24 cellular contexts compared by ENCODE assay signal in the genomic region with DNA sequence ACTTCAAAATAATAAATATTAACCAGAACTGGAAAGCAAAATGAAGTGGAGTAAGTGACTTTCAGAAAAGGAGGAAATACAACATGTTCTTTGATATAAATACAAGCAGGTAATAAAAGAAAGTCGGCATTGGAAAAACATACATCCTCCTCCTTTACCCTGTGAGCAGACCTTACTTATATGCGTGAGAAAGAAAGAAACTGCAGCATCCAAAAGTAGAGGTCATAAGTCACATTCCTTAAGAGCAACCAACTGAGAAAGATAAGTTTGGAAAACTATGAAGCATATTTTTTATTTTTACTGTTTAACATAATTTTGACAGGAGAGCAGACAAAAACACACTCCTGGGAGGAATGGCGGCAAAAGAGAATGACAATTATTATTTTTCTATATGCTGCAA.
A peak's percentile ranks its signal among the peaks of the same experiment; 100 is the strongest.
DNase-seq lines count a peak whose midpoint lies in the region; ATAC-seq and TF ChIP-seq lines count a peak whose summit lies in the region.
"Had no signal": no experiment of that assay in that cellular context is flagged by ENCODE, and none has a peak within 500 bp of the region (broad histone marks: within the 10 kb centered on the region; RNA-seq: fewer than 3 reads in every experiment).

No MANE protein-coding gene starts in this region.

- no peaks in the 10 kb centered on the region for H3K27me3 Mint-ChIP-seq in activated naive CD4-positive, alpha-beta T cell treated with anti-CD3 and anti-CD28 coated beads for 36 hours (ENCODE audit: low read depth)
- H3K27me3 Mint-ChIP-seq: activated T-cell treated with anti-CD3 and anti-CD28 coated beads, Interleukin-2, amount 50 U/mL, for 24 hours had no signal

- no peak for TF ChIP-seq CTCF in fibroblast of pulmonary artery (IDR thresholded peaks at IDR 0.05; ENCODE audit: low read length, missing control alignments)
- no peak for TF ChIP-seq CTCF in neutrophil (IDR thresholded peaks at IDR 0.05)

- DNase-seq in EL (peak; percentile 4), SK-N-MC (ENCODE audit: low read depth, low spot score) (no peak), fibroblast of pulmonary artery (ENCODE audit: low read depth) (peak; percentile 28), GF-D8 (lab: John Stamatoyannopoulos, UW) (no peak), DMS79 (lab: John Stamatoyannopoulos, UW) (no peak)
- no peak for DNase-seq in activated naive CD4-positive, alpha-beta T cell treated with anti-CD3 and anti-CD28 coated beads for 36 hours
- DNase-seq: activated naive CD4-positive, alpha-beta T cell treated with anti-CD3 and anti-CD28 coated beads, Interleukin-2, amount 50 U/mL, for 16 hours; activated T-cell treated with anti-CD3 and anti-CD28 coated beads, Interleukin-2, amount 50 U/mL, for 24 hours; aorta; CD8-positive, alpha-beta T cell; foreskin fibroblast; H9; NCI-H1092 treated with DMSO at 0.1 percent for 48 hours; NCI-H2081; NCI-H446 treated with DMSO at 0.1 percent for 48 hours; posterior cingulate gyrus; stimulated activated CD4-positive, alpha-beta T cell treated with anti-CD3 and anti-CD28 coated beads, Interleukin-1b, Interleukin-23, amount 100 ng/mL, for 48 hours; stimulated activated naive CD4-positive, alpha-beta T cell; T-helper 9 cell had no signal

- H3K9me3 Mint-ChIP-seq in activated naive CD4-positive, alpha-beta T cell treated with anti-CD3 and anti-CD28 coated beads for 36 hours: peaks cover 3% of the 10 kb centered on the region
- H3K9me3 Mint-ChIP-seq: CD8-positive, alpha-beta T cell; H9; nephron had no signal

- H3K27ac Mint-ChIP-seq in activated naive CD4-positive, alpha-beta T cell treated with anti-CD3 and anti-CD28 coated beads for 36 hours: no peak overlapping the region
- H3K27ac Mint-ChIP-seq: CD8-positive, alpha-beta T cell; H9 had no signal

- intact Hi-C loops in activated naive CD4-positive, alpha-beta T cell treated with anti-CD3 and anti-CD28 coated beads for 36 hours (cut with micrococcal nuclease): no loop called here

- no peak for ATAC-seq in HG02885 (IDR thresholded peaks at IDR 0.05; ENCODE audit: poor library complexity, unreplicated experiment)

- no peak overlapping the region for H3K4me3 Mint-ChIP-seq in activated naive CD4-positive, alpha-beta T cell treated with anti-CD3 and anti-CD28 coated beads for 36 hours
- H3K4me3 Mint-ChIP-seq: H9, nephron had no signal

- no peaks in the 10 kb centered on the region for H3K36me3 Mint-ChIP-seq in activated naive CD4-positive, alpha-beta T cell treated with anti-CD3 and anti-CD28 coated beads for 36 hours (ENCODE audit: low read depth)
- H3K36me3 Mint-ChIP-seq: CD8-positive, alpha-beta T cell had no signal

- H3K36me3 ChIP-seq in SK-N-MC (ENCODE audit: insufficient read depth, low read length) (no peaks in the 10 kb centered on the region), neutrophil (no peaks in the 10 kb centered on the region)
- H3K36me3 ChIP-seq: thoracic aorta had no signal

- H3K4me3 ChIP-seq in SK-N-MC (no peak overlapping the region), fibroblast of pulmonary artery (replicated peaks; ENCODE audit: low read depth, low read length) (no peak overlapping the region), neutrophil (ENCODE audit: low read depth in 1 of 2, low read length in 1 of 2) (peak overlapping the region; percentile 39 to 52)
- H3K4me3 ChIP-seq: thoracic aorta had no signal

- H3K9ac ChIP-seq in SK-N-MC (ENCODE audit: insufficient read length): no peak overlapping the region
- H3K9ac ChIP-seq: KMS-11 had no signal

- H3K9me3 ChIP-seq in SK-N-MC (ENCODE audit: low read depth, low read length) (peaks cover 6% of the 10 kb centered on the region; the same call in 1 of the 2 replicates), neutrophil (no peaks in the 10 kb centered on the region)
- H3K9me3 ChIP-seq: thoracic aorta had no signal

- peaks cover 66 to 69% of the 10 kb centered on the region in 2 experiments for H3K4me1 ChIP-seq in neutrophil (ENCODE audit: control insufficient read depth in 1 of 2, insufficient read depth in 1 of 2, low read depth in 1 of 2, low read length in 1 of 2)

- CTCF ChIA-PET in activated naive CD4-positive, alpha-beta T cell treated with anti-CD3 and anti-CD28 coated beads for 36 hours (lab: Charles Lee): no interaction called here

- H3K27ac ChIP-seq in SK-N-MC (peak overlapping the region; percentile 83; the same call in 1 of the 2 replicates), neutrophil (peak overlapping the region; percentile 90)
- H3K27ac ChIP-seq: KMS-11, thoracic aorta had no signal

- H3K27me3 ChIP-seq in neutrophil: no peaks in the 10 kb centered on the region

- peaks cover 32% of the 10 kb centered on the region for H3K4me1 Mint-ChIP-seq in activated naive CD4-positive, alpha-beta T cell treated with anti-CD3 and anti-CD28 coated beads for 36 hours (ENCODE audit: low read depth)
- H3K4me1 Mint-ChIP-seq: H9 had no signal

Comparison
In these comparisons a context has a peak if more than half of its experiments do, and no peak if none do; other contexts are left out.
1. DNase-seq: peak in EL (single experiment) and fibroblast of pulmonary artery (single experiment); none in SK-N-MC (single experiment), activated naive CD4-positive, alpha-beta T cell treated with anti-CD3 and anti-CD28 coated beads for 36 hours (single experiment), GF-D8 (single experiment) and DMS79 (single experiment).
2. H3K4me3 ChIP-seq: peak in neutrophil (2 of 2); none in SK-N-MC (single experiment) and fibroblast of pulmonary artery (single experiment).